ENCODE assay signal across 1 cellular context in the genomic region with DNA sequence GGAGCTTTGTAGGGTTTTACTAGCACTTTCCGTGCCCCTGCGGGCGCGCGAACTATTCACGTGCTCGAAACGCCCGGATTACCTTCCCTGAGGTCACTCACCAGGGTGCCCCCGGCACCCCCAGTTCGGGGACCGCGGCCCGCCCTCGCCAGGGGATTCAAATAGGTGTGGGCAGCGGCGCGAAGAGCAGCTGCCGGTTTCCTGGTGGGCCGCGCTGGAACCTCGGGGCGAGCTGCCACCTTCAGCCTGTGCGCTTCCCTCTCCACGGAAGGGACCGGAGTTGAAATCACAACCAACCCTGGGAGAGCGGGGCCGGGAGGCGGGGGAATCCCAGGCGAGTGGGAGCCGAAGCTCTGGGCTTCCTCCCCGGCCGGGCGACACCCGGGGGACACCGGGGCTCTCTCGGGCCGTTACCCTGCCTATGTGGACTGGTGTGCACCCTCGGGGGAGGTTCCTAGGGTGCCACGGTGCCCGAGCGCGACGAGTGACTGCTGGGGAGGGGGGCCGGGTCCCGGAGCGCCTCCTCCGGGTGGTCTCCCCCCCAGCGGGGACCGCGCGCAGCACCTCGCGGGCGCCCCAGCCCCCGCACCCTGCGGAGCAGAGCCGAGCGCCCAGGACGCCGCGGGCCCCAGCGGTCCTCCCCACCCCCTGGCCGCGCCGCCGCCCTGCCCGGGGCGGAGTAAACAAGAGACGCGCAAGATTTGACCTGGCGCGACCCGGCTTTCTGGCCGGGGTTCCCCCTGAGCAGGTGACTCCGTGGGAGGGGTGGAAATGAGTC.
TF ChIP-seq lines count a peak whose summit lies in the region.

No MANE protein-coding gene starts in this region.

TF ChIP-seq in H1, 55 proteins besides CTCF, POLR2A, EP300 and RAD21 (continued from another document):
- TF ChIP-seq CHD7 (IDR thresholded peaks at IDR 0.05; ENCODE audit: insufficient replicate concordance, low read length) (no peak), BACH1 (IDR thresholded peaks at IDR 0.05; ENCODE audit: low read length) (peak; percentile 55; the same call in 1 of the 2 replicates), MAX (IDR thresholded peaks at IDR 0.05) (peak; percentile 23), TBP (IDR thresholded peaks at IDR 0.05; ENCODE audit: low read depth, low read length) (peak; percentile 15; the same call in 1 of the 2 replicates), EGR1 (IDR thresholded peaks at IDR 0.05; ENCODE audit: borderline replicate concordance, low read depth, low read length) (no peak), RBBP5 (IDR thresholded peaks at IDR 0.05; ENCODE audit: borderline replicate concordance, low read depth, low read length) (peak; percentile 77; the same call in 1 of the 2 replicates), TAF7 (optimal IDR thresholded peaks at IDR 0.05; ENCODE audit: borderline replicate concordance, low read depth, low read length) (peak; percentile 27), ASH2L (IDR thresholded peaks at IDR 0.05; ENCODE audit: low read length) (no peak), SRF (IDR thresholded peaks at IDR 0.05; ENCODE audit: low read depth, low read length) (no peak), SUZ12 (IDR thresholded peaks at IDR 0.05; ENCODE audit: low read length) (peak; percentile 8; the same call in 1 of the 2 replicates), KDM4A (IDR thresholded peaks at IDR 0.05; ENCODE audit: low read depth, low read length, severe bottlenecking) (peak; percentile 84), POU5F1 (IDR thresholded peaks at IDR 0.05; ENCODE audit: low read depth, low read length) (no peak), SIX5 (IDR thresholded peaks at IDR 0.05; ENCODE audit: low read depth, low read length) (no peak), KDM5A (IDR thresholded peaks at IDR 0.05; ENCODE audit: low read length) (no peak), CBX8 (IDR thresholded peaks at IDR 0.05; ENCODE audit: borderline replicate concordance, low read depth, low read length) (no peak), JUND (IDR thresholded peaks at IDR 0.05; ENCODE audit: low read length) (no peak), MAFK (IDR thresholded peaks at IDR 0.05; ENCODE audit: low read depth, low read length) (no peak), SAP30 (IDR thresholded peaks at IDR 0.05; ENCODE audit: insufficient read depth, insufficient replicate concordance, low read length) (no peak), SIRT6 (IDR thresholded peaks at IDR 0.05; ENCODE audit: low read length) (no peak), PHF8 (conservative IDR thresholded peaks at IDR 0.05; ENCODE audit: low read depth, low read length) (peak; percentile 57), CTBP2 (IDR thresholded peaks at IDR 0.05; ENCODE audit: borderline replicate concordance, insufficient read depth, insufficient read length, low read length) (no peak), TAF1 (IDR thresholded peaks at IDR 0.05; ENCODE audit: low read depth, low read length) (peak; percentile 71), ZNF274 (IDR thresholded peaks at IDR 0.05; ENCODE audit: borderline replicate concordance, extremely low read depth, low read length) (no peak)
